In the genomic region with DNA sequence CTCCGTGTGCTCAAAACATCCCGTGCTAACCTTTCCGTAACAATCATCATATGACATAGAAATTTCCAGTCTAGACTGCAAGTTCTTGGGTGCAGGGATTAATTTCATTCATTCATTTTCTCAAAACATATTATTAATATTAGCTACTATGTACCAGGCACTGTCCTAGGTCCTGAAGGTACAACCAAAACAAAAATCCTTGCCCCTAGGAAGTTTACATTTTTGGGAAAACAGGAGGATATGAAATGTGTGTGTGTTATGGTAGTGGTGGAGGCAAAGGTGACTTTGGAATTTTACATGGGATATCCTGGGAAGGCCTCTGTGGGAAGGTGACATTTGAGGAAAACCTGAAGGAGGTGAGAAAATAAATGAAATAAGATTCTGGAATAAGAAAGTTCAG, we compare ENCODE assay signal across 34 cellular contexts.
"Had no signal": no experiment of that assay in that cellular context is flagged by ENCODE, and none has a peak within 500 bp of the region (broad histone marks: within the 10 kb centered on the region; RNA-seq: fewer than 3 reads in every experiment).

No MANE protein-coding gene starts in this region.

- H3K9me3 ChIP-seq: MG63 had no signal

- H3K27me3 ChIP-seq: MG63 had no signal

- DNase-seq: Karpas-422, Kasumi-1, MG63, MM.1S, MV-4-11, NCI-H1048, NCI-H1092, NCI-H1092 treated with DMSO at 0.1 percent for 48 hours, NCI-H1105, NCI-H1105 treated with DMSO at 0.1 percent for 48 hours, NCI-H1417, NCI-H1417 treated with DMSO at 0.1 percent for 48 hours, NCI-H1436, NCI-H1436 treated with DMSO at 0.1 percent for 48 hours, NCI-H146, NCI-H1694, NCI-H1694 treated with DMSO at 0.1 percent for 48 hours, NCI-H187, NCI-H187 treated with DMSO at 0.1 percent for 48 hours, NCI-H1930, NCI-H2029, NCI-H2029 treated with DMSO at 0.1 percent for 48 hours, NCI-H2081, NCI-H2081 treated with DMSO at 0.1 percent for 48 hours, NCI-H2107, NCI-H2171, NCI-H2171 treated with DMSO at 0.1 percent for 48 hours, NCI-H2227 treated with DMSO at 0.1 percent for 48 hours, NCI-H226, NCI-H345, NCI-H446, NCI-H446 treated with DMSO at 0.1 percent for 48 hours, NCI-H510A treated with DMSO at 0.1 percent for 48 hours, NCI-H524 treated with DMSO at 0.1 percent for 48 hours had no signal

- H3K36me3 ChIP-seq: MG63 had no signal

- H3K4me3 ChIP-seq: MG63 had no signal
